8 cellular contexts compared by ENCODE assay signal in genomic region chr12:57744194-57744776, GRCh38. TPM values are rescaled to one million over a fixed set of nuclear protein-coding genes. Genes with fewer than 3 reads are reported as not detected.
DNase-seq lines count a peak whose midpoint lies in the region; TF ChIP-seq lines count a peak whose summit lies in the region.

No MANE protein-coding gene starts in this region.

- H2AFZ ChIP-seq in GM23248, result peak overlapping the region; percentile 73

- H3K36me3 Mint-ChIP-seq in activated CD4-positive, alpha-beta memory T cell treated with anti-CD3 and anti-CD28 coated beads, Interleukin-2, amount 10 ng/mL, durations not matched to agents 7 days and 5 days (ENCODE audit: low read depth), result peaks cover 45% of the 10 kb centered on the region
- H3K36me3 Mint-ChIP-seq in nephron (ENCODE audit: low read depth), result peaks cover 34% of the 10 kb centered on the region

- H3K4me2 ChIP-seq in GM23248 (ENCODE audit: unreplicated experiment), result peak overlapping the region; percentile 49

- H3K27me3 ChIP-seq in GM23248 (replicated peaks; ENCODE audit: insufficient read depth) (peaks cover 12% of the 10 kb centered on the region), testis (no peaks in the 10 kb centered on the region)

- in situ Hi-C loops in GM23248 (cut with MboI), result no loop called here

- peak overlapping the region; percentile 77 for H3K4me3 Mint-ChIP-seq in activated CD4-positive, alpha-beta memory T cell treated with anti-CD3 and anti-CD28 coated beads, Interleukin-2, amount 10 ng/mL, durations not matched to agents 7 days and 5 days
- H3K4me3 Mint-ChIP-seq in nephron, result peak overlapping the region; percentile 87 to 89 (median 88)

- intact Hi-C loops in testis (cut with DNase I; ENCODE audit: low total_unique reads), result no loop called here

- peaks cover 5% of the 10 kb centered on the region; the same call in 1 of the 2 replicates for H3K4me1 ChIP-seq in GM23248 (ENCODE audit: insufficient read depth)
- peaks cover 4% of the 10 kb centered on the region for H3K4me1 ChIP-seq in testis

- no peak for TF ChIP-seq CTCF in GM12875 (IDR thresholded peaks at IDR 0.05; ENCODE audit: borderline replicate concordance, insufficient read depth, low read depth, low read length)
- TF ChIP-seq CTCF in LNCaP clone FGC (IDR thresholded peaks at IDR 0.05; ENCODE audit: control insufficient read depth, extremely low read depth, insufficient read depth), result no peak
- no peak for TF ChIP-seq CTCF in epithelial cell of proximal tubule (conservative IDR thresholded peaks at IDR 0.05; ENCODE audit: low read depth, low read length)
- no peak for TF ChIP-seq CTCF in nephron (IDR thresholded peaks at IDR 0.05; ENCODE audit: unreplicated experiment in 3 of 3)
- no peak for TF ChIP-seq CTCF in testis (IDR thresholded peaks at IDR 0.05)

- no peaks in the 10 kb centered on the region for H3K27me3 Mint-ChIP-seq in activated CD4-positive, alpha-beta memory T cell treated with anti-CD3 and anti-CD28 coated beads, Interleukin-2, amount 10 ng/mL, durations not matched to agents 7 days and 5 days
- peaks cover 34% of the 10 kb centered on the region for H3K27me3 Mint-ChIP-seq in nephron (ENCODE audit: low read depth)

- no peaks in the 10 kb centered on the region for H4K20me1 ChIP-seq in GM23248 (ENCODE audit: insufficient read depth)

- H3K27ac Mint-ChIP-seq in activated CD4-positive, alpha-beta memory T cell treated with anti-CD3 and anti-CD28 coated beads, Interleukin-2, amount 10 ng/mL, durations not matched to agents 7 days and 5 days, result peak overlapping the region; percentile 93
- H3K27ac Mint-ChIP-seq in nephron, result peak overlapping the region; percentile 90 to 98 (median 94)

- no peaks in the 10 kb centered on the region for H3K9me3 ChIP-seq in GM23248 (ENCODE audit: low read depth)
- H3K9me3 ChIP-seq in testis, result no peaks in the 10 kb centered on the region

- peaks cover 25% of the 10 kb centered on the region for H3F3A ChIP-seq in GM23248 (ENCODE audit: insufficient read depth)

- no peaks in the 10 kb centered on the region for H3K9me2 ChIP-seq in GM23248 (ENCODE audit: insufficient read depth)

- H3K36me3 ChIP-seq in GM23248 (ENCODE audit: low read depth) (peaks cover 11% of the 10 kb centered on the region; the same call in 1 of the 2 replicates), testis (ENCODE audit: low read depth, missing control alignments) (peaks cover 6% of the 10 kb centered on the region)

- DNase-seq in GM23248, result peak; percentile 83
- DNase-seq in LNCaP clone FGC (ENCODE audit: low read depth), result no peak
- DNase-seq in activated CD4-positive, alpha-beta memory T cell treated with anti-CD3 and anti-CD28 coated beads, Interleukin-2, amount 10 ng/mL, durations not matched to agents 7 days and 5 days, result peak; percentile 85
- no peak for DNase-seq in epithelial cell of proximal tubule (ENCODE audit: low read depth)
- DNase-seq in testis, result peak; percentile 69
- DNase-seq in glomerular visceral epithelial cell (ENCODE audit: extremely low spot score), result no peak

- POLR2A ChIA-PET in activated CD4-positive, alpha-beta memory T cell treated with anti-CD3 and anti-CD28 coated beads, Interleukin-2, amount 10 ng/mL, durations not matched to agents 7 days and 5 days (lab: Charles Lee), result interaction anchor here (0.6 to 2.9 kb wide), 17 partner anchors 10 to 284 kb away, joined by 3 to 11 read pairs (median 4); partner anchors contain the start of genes DDIT3, EEF1AKMT3, MARCHF9 and METTL1

- no peak for TF ChIP-seq POLR2A in testis (IDR thresholded peaks at IDR 0.05)

- CTCF ChIA-PET in activated CD4-positive, alpha-beta memory T cell treated with anti-CD3 and anti-CD28 coated beads, Interleukin-2, amount 10 ng/mL, durations not matched to agents 7 days and 5 days (lab: Charles Lee), result interaction anchor here (1.1 to 2.4 kb wide), 4 partner anchors 12 to 160 kb away, joined by 3 to 15 read pairs (median 10); partner anchors contain the start of gene PIP4K2C

- peak overlapping the region; percentile 98 for H3K9ac ChIP-seq in GM23248

- H3K27ac ChIP-seq in GM23248, result peak overlapping the region; percentile 95
- peak overlapping the region; percentile 85 to 97 for H3K27ac ChIP-seq in testis

- H3K79me2 ChIP-seq in GM23248 (ENCODE audit: insufficient read depth), result peaks cover 12% of the 10 kb centered on the region

- H3K4me1 Mint-ChIP-seq in activated CD4-positive, alpha-beta memory T cell treated with anti-CD3 and anti-CD28 coated beads, Interleukin-2, amount 10 ng/mL, durations not matched to agents 7 days and 5 days, result peaks cover 60% of the 10 kb centered on the region
- peaks cover 17% of the 10 kb centered on the region for H3K4me1 Mint-ChIP-seq in nephron

- WGBS in GM23248 (ENCODE audit: low coverage in 1 of 2, low lambda C conversion rate in 2 of 2, missing lambda C conversion rate in 2 of 2), 2 experiments, result 9 to 13% methylated on average over 17 to 21 of the region's 21 CpGs
- WGBS in testis, 2 donors, result 8 to 9% methylated on average over 17 to 21 of the region's 21 CpGs

- no peaks in the 10 kb centered on the region for H3K9me3 Mint-ChIP-seq in activated CD4-positive, alpha-beta memory T cell treated with anti-CD3 and anti-CD28 coated beads, Interleukin-2, amount 10 ng/mL, durations not matched to agents 7 days and 5 days
- H3K9me3 Mint-ChIP-seq in nephron, result no peaks in the 10 kb centered on the region

- H3K4me3 ChIP-seq in GM12875 (ENCODE audit: low read depth, low read length) (peak overlapping the region; percentile 61), GM23248 (peak overlapping the region; percentile 99), LNCaP clone FGC (ENCODE audit: low read depth, low read length) (peak overlapping the region; percentile 71), epithelial cell of proximal tubule (ENCODE audit: low read depth, low read length) (peak overlapping the region; percentile 79), testis (peak overlapping the region; percentile 73)

RNA-seq across cellular contexts. Expression of gene TSPAN31, which starts 0.6 kb away (rescaled TPM):
- 70.8 and 112 TPM in 2 replicates for total RNA-seq in GM23248 (2014; rRNA removed; shearing (Covaris generic))
- polyA plus RNA-seq in GM23248 (2016; fragmentation: Nextera tagmentation; extraction: Ambion mirVana) (47.2 and 48.4 TPM in 2 replicates), testis (ENCODE audit: insufficient read depth, low read depth, low replicate concordance) (30.8 TPM)
- total RNA-seq in activated CD4-positive, alpha-beta memory T cell treated with anti-CD3 and anti-CD28 coated beads, Interleukin-2, amount 10 ng/mL, durations not matched to agents 7 days and 5 days, result 10 to 100 TPM; 21.8 to 23.0 TPM
- total RNA-seq in epithelial cell of proximal tubule (31.6 and 40.4 TPM in 2 replicates), testis (10 to 100 TPM; 25.4 to 33.0 TPM)

RNA-seq across cellular contexts. Expression of gene AGAP2, which starts 5.7 kb away (rescaled TPM):
- under 0.01 TPM in 1 of 2 replicates, not detected in the other for total RNA-seq in GM23248 (2014; rRNA removed; shearing (Covaris generic))
- polyA plus RNA-seq in GM23248 (2016; fragmentation: Nextera tagmentation; extraction: Ambion mirVana), result 0.11 TPM in 1 of 2 replicates, not detected in the other
- total RNA-seq in activated CD4-positive, alpha-beta memory T cell treated with anti-CD3 and anti-CD28 coated beads, Interleukin-2, amount 10 ng/mL, durations not matched to agents 7 days and 5 days, result 10 to 100 TPM; 84.5 to 85.1 TPM
- total RNA-seq in epithelial cell of proximal tubule, result under 0.01 TPM in 1 of 2 replicates, not detected in the other
- 1 to 10 TPM; 2.7 to 3.2 TPM for total RNA-seq in testis
- 1.9 TPM for polyA plus RNA-seq in testis (ENCODE audit: insufficient read depth, low read depth, low replicate concordance)

RNA-seq across cellular contexts. Expression of gene CDK4, which starts 7.8 kb away (rescaled TPM):
- total RNA-seq in GM23248 (2014; rRNA removed; shearing (Covaris generic)), result 133 and 152 TPM in 2 replicates
- 123 and 137 TPM in 2 replicates for polyA plus RNA-seq in GM23248 (2016; fragmentation: Nextera tagmentation; extraction: Ambion mirVana)
- total RNA-seq in activated CD4-positive, alpha-beta memory T cell treated with anti-CD3 and anti-CD28 coated beads, Interleukin-2, amount 10 ng/mL, durations not matched to agents 7 days and 5 days, result 10 to 100 TPM; 87.7 to 88.6 TPM
- total RNA-seq in epithelial cell of proximal tubule, result 178 and 363 TPM in 2 replicates
- total RNA-seq in testis, result 10 to 100 TPM; 47.0 to 73.5 TPM
- 64.4 TPM for polyA plus RNA-seq in testis (ENCODE audit: insufficient read depth, low read depth, low replicate concordance)

RNA-seq across cellular contexts. Expression of gene MARCHF9, which starts 10.6 kb away (rescaled TPM):
- 0.97 and 1.4 TPM in 2 replicates for total RNA-seq in GM23248 (2014; rRNA removed; shearing (Covaris generic))
- polyA plus RNA-seq in GM23248 (2016; fragmentation: Nextera tagmentation; extraction: Ambion mirVana) (0.18 TPM in 1 of 2 replicates, not detected in the other), testis (ENCODE audit: insufficient read depth, low read depth, low replicate concordance) (8.4 TPM)
- total RNA-seq in activated CD4-positive, alpha-beta memory T cell treated with anti-CD3 and anti-CD28 coated beads, Interleukin-2, amount 10 ng/mL, durations not matched to agents 7 days and 5 days, result 10 to 100 TPM; 29.2 to 31.4 TPM
- total RNA-seq in epithelial cell of proximal tubule (4.5 and 4.7 TPM in 2 replicates), testis (10 to 100 TPM in 1 of 2 donors, 1 to 10 TPM in 1; 9.2 to 15.1 TPM)

RNA-seq across cellular contexts. Expression of gene CYP27B1, which starts 22.6 kb away (rescaled TPM):
- 0.86 and 1.0 TPM in 2 replicates for total RNA-seq in GM23248 (2014; rRNA removed; shearing (Covaris generic))
- polyA plus RNA-seq in GM23248 (2016; fragmentation: Nextera tagmentation; extraction: Ambion mirVana), result 0.42 and 0.78 TPM in 2 replicates
- total RNA-seq in activated CD4-positive, alpha-beta memory T cell treated with anti-CD3 and anti-CD28 coated beads, Interleukin-2, amount 10 ng/mL, durations not matched to agents 7 days and 5 days, result 1 to 10 TPM; 3.3 to 4.3 TPM
- total RNA-seq in epithelial cell of proximal tubule, result 0.87 and 3.6 TPM in 2 replicates
- 10 to 100 TPM in 1 of 2 donors, 1 to 10 TPM in 1; 3.9 to 30.2 TPM for total RNA-seq in testis
- polyA plus RNA-seq in testis (ENCODE audit: insufficient read depth, low read depth, low replicate concordance), result 2.2 TPM

Comparison
In these comparisons a context has a peak if more than half of its experiments do, and no peak if none do; other contexts are left out.
1. DNase-seq: peak in GM23248 (single experiment), activated CD4-positive, alpha-beta memory T cell treated with anti-CD3 and anti-CD28 coated beads, Interleukin-2, amount 10 ng/mL, durations not matched to agents 7 days and 5 days (single experiment) and testis (single experiment); none in LNCaP clone FGC (single experiment), epithelial cell of proximal tubule (single experiment) and glomerular visceral epithelial cell (single experiment).
2. RNA of gene AGAP2, which starts 5.7 kb away (total RNA-seq): 84.5 to 85.1 TPM in activated CD4-positive, alpha-beta memory T cell treated with anti-CD3 and anti-CD28 coated beads, Interleukin-2, amount 10 ng/mL, durations not matched to agents 7 days and 5 days; 2.7 to 3.2 TPM in testis, under 0.01 TPM in GM23248 and under 0.01 TPM in epithelial cell of proximal tubule; every median in the first group is over 10 times any median in the second.
3. Peak in every context shown above with its lines, with median percentiles within 50 percentile points of each other: H3K4me3 ChIP-seq.